Comparison of ENCODE assay signal across 10 cellular contexts in the genomic region with DNA sequence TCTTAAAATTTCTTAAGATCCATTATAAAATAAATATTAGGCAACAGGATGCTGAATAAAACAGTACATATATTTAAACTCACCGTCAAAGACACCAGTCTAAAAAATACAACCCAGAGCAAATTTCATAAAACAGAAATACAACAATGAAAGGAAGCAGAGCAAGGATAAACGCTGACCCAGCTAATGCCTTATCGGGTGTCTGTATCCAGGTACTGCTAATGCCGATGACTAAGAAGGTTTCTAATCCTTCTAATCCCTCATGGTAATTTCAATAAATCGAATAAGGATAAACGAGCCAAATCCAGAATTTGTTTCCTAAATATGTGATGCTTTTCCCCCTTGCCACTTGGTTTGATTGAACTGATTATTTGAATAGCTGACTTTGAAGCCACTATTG. TPM values are rescaled to one million over a fixed set of nuclear protein-coding genes. Genes with fewer than 3 reads are reported as not detected.
DNase-seq lines count a peak whose midpoint lies in the region; ATAC-seq and TF ChIP-seq lines count a peak whose summit lies in the region.
"Had no signal": no experiment of that assay in that cellular context is flagged by ENCODE, and none has a peak within 500 bp of the region (broad histone marks: within the 10 kb centered on the region; RNA-seq: fewer than 3 reads in every experiment).

No MANE protein-coding gene starts in this region.

- ATAC-seq in DND-41 (ENCODE audit: insufficient read depth, low read depth), result no peak
- ATAC-seq: activated CD8-positive, alpha-beta memory T cell treated with anti-CD3 and anti-CD28 coated beads, Interleukin-2, amount 10 ng/mL, durations not matched to agents 7 days and 5 days had no signal

- peaks cover 39% of the 10 kb centered on the region for H3K79me2 ChIP-seq in DND-41 (ENCODE audit: insufficient read depth, low read length)

- no peaks in the 10 kb centered on the region for H4K20me1 ChIP-seq in DND-41 (ENCODE audit: insufficient read depth, low read length)

- H3K9ac ChIP-seq in DND-41 (ENCODE audit: low read depth, low read length) (peak overlapping the region; percentile 82; the same call in 1 of the 2 replicates), endocrine pancreas (ENCODE audit: control insufficient read depth, insufficient read depth, low read length) (no peak overlapping the region), rectal smooth muscle tissue (ENCODE audit: low read length) (no peak overlapping the region)

- H3K36me3 ChIP-seq in DND-41 (ENCODE audit: insufficient read depth, low read length) (no peaks in the 10 kb centered on the region; the same call in 1 of the 2 replicates), endocrine pancreas (ENCODE audit: control insufficient read depth, insufficient read depth, low read length) (no peaks in the 10 kb centered on the region), rectal smooth muscle tissue (ENCODE audit: control insufficient read depth, insufficient read depth, low read length) (no peaks in the 10 kb centered on the region), thyroid gland (no peaks in the 10 kb centered on the region)
- H3K36me3 ChIP-seq: pancreas had no signal

- H3K9me3 ChIP-seq in DND-41 (ENCODE audit: insufficient read depth, low read length, severe bottlenecking) (no peaks in the 10 kb centered on the region), endocrine pancreas (ENCODE audit: control insufficient read depth, low read length) (no peaks in the 10 kb centered on the region), thyroid gland (no peaks in the 10 kb centered on the region)
- H3K9me3 ChIP-seq: pancreas had no signal

- H3K4me1 ChIP-seq in DND-41 (ENCODE audit: insufficient read depth, low read length) (peaks cover 45% of the 10 kb centered on the region), endocrine pancreas (ENCODE audit: control insufficient read depth, insufficient read depth, low read length) (no peaks in the 10 kb centered on the region), rectal smooth muscle tissue (ENCODE audit: control insufficient read depth, insufficient read depth, low read length) (peaks cover 10% of the 10 kb centered on the region), thyroid gland (peaks cover 2 to 6% of the 10 kb centered on the region in 2 donors)

- no peaks in the 10 kb centered on the region for H3K27me3 Mint-ChIP-seq in chondrocyte (ENCODE audit: low read depth)
- H3K27me3 Mint-ChIP-seq in activated naive CD4-positive, alpha-beta T cell treated with anti-CD3 and anti-CD28 coated beads, Interleukin-2, amount 10 ng/mL, durations not matched to agents 7 days and 5 days, result no peaks in the 10 kb centered on the region
- H3K27me3 Mint-ChIP-seq: activated CD8-positive, alpha-beta memory T cell treated with anti-CD3 and anti-CD28 coated beads, Interleukin-2, amount 10 ng/mL, durations not matched to agents 7 days and 5 days had no signal

- peaks cover 8% of the 10 kb centered on the region for H3K4me1 Mint-ChIP-seq in chondrocyte (ENCODE audit: low read depth)
- peaks cover 28% of the 10 kb centered on the region for H3K4me1 Mint-ChIP-seq in activated naive CD4-positive, alpha-beta T cell treated with anti-CD3 and anti-CD28 coated beads, Interleukin-2, amount 10 ng/mL, durations not matched to agents 7 days and 5 days

- no peaks in the 10 kb centered on the region for H3K9me3 Mint-ChIP-seq in chondrocyte (ENCODE audit: low read depth)
- peaks cover 3% of the 10 kb centered on the region for H3K9me3 Mint-ChIP-seq in activated naive CD4-positive, alpha-beta T cell treated with anti-CD3 and anti-CD28 coated beads, Interleukin-2, amount 10 ng/mL, durations not matched to agents 7 days and 5 days

- H3K4me3 Mint-ChIP-seq in chondrocyte (ENCODE audit: unreplicated experiment), result no peak overlapping the region
- no peak overlapping the region for H3K4me3 Mint-ChIP-seq in activated naive CD4-positive, alpha-beta T cell treated with anti-CD3 and anti-CD28 coated beads, Interleukin-2, amount 10 ng/mL, durations not matched to agents 7 days and 5 days
- H3K4me3 Mint-ChIP-seq: activated CD8-positive, alpha-beta memory T cell treated with anti-CD3 and anti-CD28 coated beads, Interleukin-2, amount 10 ng/mL, durations not matched to agents 7 days and 5 days had no signal

- H3K4me2 ChIP-seq in DND-41 (ENCODE audit: insufficient read depth, low read length), result peak overlapping the region; percentile 86

- H3K36me3 Mint-ChIP-seq in chondrocyte (ENCODE audit: low read depth), result no peaks in the 10 kb centered on the region
- H3K36me3 Mint-ChIP-seq in activated naive CD4-positive, alpha-beta T cell treated with anti-CD3 and anti-CD28 coated beads, Interleukin-2, amount 10 ng/mL, durations not matched to agents 7 days and 5 days, result peaks cover 14% of the 10 kb centered on the region

- H3K27ac Mint-ChIP-seq in chondrocyte (ENCODE audit: unreplicated experiment), result no peak overlapping the region
- no peak overlapping the region for H3K27ac Mint-ChIP-seq in activated naive CD4-positive, alpha-beta T cell treated with anti-CD3 and anti-CD28 coated beads, Interleukin-2, amount 10 ng/mL, durations not matched to agents 7 days and 5 days
- H3K27ac Mint-ChIP-seq: activated CD8-positive, alpha-beta memory T cell treated with anti-CD3 and anti-CD28 coated beads, Interleukin-2, amount 10 ng/mL, durations not matched to agents 7 days and 5 days had no signal

- CTCF ChIA-PET in activated naive CD4-positive, alpha-beta T cell treated with anti-CD3 and anti-CD28 coated beads, Interleukin-2, amount 10 ng/mL, durations not matched to agents 7 days and 5 days (lab: Charles Lee), result interaction anchor here (0.8 kb wide), 1 partner anchor 9 kb away, joined by 3 read pairs; no protein-coding TSS in a partner anchor

- no peak for TF ChIP-seq CTCF in DND-41 (IDR thresholded peaks at IDR 0.05; ENCODE audit: borderline replicate concordance, extremely low read depth, low read length, poor library complexity, severe bottlenecking)
- no peak for TF ChIP-seq CTCF in NB4 (IDR thresholded peaks at IDR 0.05; ENCODE audit: low read depth, low read length)
- TF ChIP-seq CTCF in thyroid gland (IDR thresholded peaks at IDR 0.05), result no peak
- no peak for TF ChIP-seq CTCF in chondrocyte (IDR thresholded peaks at IDR 0.05)

- H3K4me3 ChIP-seq in DND-41 (ENCODE audit: low read depth in 1 of 2, low read length in 2 of 2) (peak overlapping the region in 1 of 2 experiments; percentile 94; a peak in 2 of 4 replicates), NB4 (ENCODE audit: low read depth, low read length) (peak overlapping the region; percentile 75), endocrine pancreas (ENCODE audit: control insufficient read depth, insufficient read depth, low read length) (peak overlapping the region; percentile 64), rectal smooth muscle tissue (ENCODE audit: low read length) (peak overlapping the region; percentile 80), thyroid gland (replicated peaks in 1 of 3) (peak overlapping the region in 1 of 3 donors; percentile 81)

- no peak overlapping the region for H2AFZ ChIP-seq in DND-41 (ENCODE audit: low read depth, low read length)

- intact Hi-C loops in thyroid gland (cut with DNase I), result no loop called here

- 68 to 69% methylated on average over 6 of the region's 6 CpGs for WGBS in thyroid gland, 2 donors

- H3K27ac ChIP-seq in DND-41 (ENCODE audit: low read length), result no peak overlapping the region
- no peak overlapping the region for H3K27ac ChIP-seq in rectal smooth muscle tissue (ENCODE audit: low read depth, low read length)
- no peak overlapping the region for H3K27ac ChIP-seq in thyroid gland
- H3K27ac ChIP-seq: pancreas had no signal

- TF ChIP-seq POLR2A in NB4 (IDR thresholded peaks at IDR 0.05; ENCODE audit: extremely low read depth, insufficient read length) (no peak), thyroid gland (IDR thresholded peaks at IDR 0.05) (no peak)

- DNase-seq in DND-41 (no peak), NB4 (ENCODE audit: low read depth) (no peak), thyroid gland (no peak), chondrocyte (ENCODE audit: low spot score) (no peak), NCI-H345 (lab: John Stamatoyannopoulos, UW) (no peak)
- no peak for DNase-seq in activated naive CD4-positive, alpha-beta T cell treated with anti-CD3 and anti-CD28 coated beads, Interleukin-2, amount 10 ng/mL, durations not matched to agents 7 days and 5 days
- DNase-seq: activated CD8-positive, alpha-beta memory T cell treated with anti-CD3 and anti-CD28 coated beads, Interleukin-2, amount 10 ng/mL, durations not matched to agents 7 days and 5 days had no signal

- no peaks in the 10 kb centered on the region for H3K27me3 ChIP-seq in DND-41 (ENCODE audit: insufficient read depth, low read length, poor library complexity)
- H3K27me3 ChIP-seq in endocrine pancreas (ENCODE audit: control insufficient read depth, insufficient read depth, low read length), result no peaks in the 10 kb centered on the region
- H3K27me3 ChIP-seq in rectal smooth muscle tissue (ENCODE audit: control insufficient read depth, insufficient read depth, low read length), result no peaks in the 10 kb centered on the region
- H3K27me3 ChIP-seq in thyroid gland, result no peaks in the 10 kb centered on the region
- H3K27me3 ChIP-seq: pancreas had no signal

RNA-seq across cellular contexts. Expression of a gene that starts 1.7 kb away (rescaled TPM):
- total RNA-seq in thyroid gland (10 to 100 TPM; 18.5 to 38.7 (median 23.4) TPM), chondrocyte (51.5 to 54.9 TPM (median 54.9 TPM) in 3 replicates)
